ENCODE assay signal across 31 cellular contexts in genomic region chr13:69566104-69566716, GRCh38.
"Had no signal": no experiment of that assay in that cellular context is flagged by ENCODE, and none has a peak within 500 bp of the region (broad histone marks: within the 10 kb centered on the region; RNA-seq: fewer than 3 reads in every experiment).

No MANE protein-coding gene starts in this region.

- H3K27me3 ChIP-seq: ascending aorta, body of pancreas, brain microvascular endothelial cell, breast epithelium had no signal

- H3K9me3 ChIP-seq: ascending aorta, body of pancreas, breast epithelium had no signal

- FAIRE-seq: colon had no signal

- H3K27ac ChIP-seq: ascending aorta, body of pancreas, brain microvascular endothelial cell, breast epithelium, WERI-Rb-1 had no signal

- H3K36me3 ChIP-seq: ascending aorta, brain microvascular endothelial cell, breast epithelium, WERI-Rb-1 had no signal

- H3K4me3 ChIP-seq: ascending aorta, body of pancreas, breast epithelium had no signal

- H3K4me1 ChIP-seq: ascending aorta, body of pancreas, breast epithelium had no signal

- DNase-seq: activated CD4-positive, alpha-beta memory T cell treated with anti-CD3 and anti-CD28 coated beads, Interleukin-2, amount 10 ng/mL, durations not matched to agents 7 days and 5 days; activated CD4-positive, alpha-beta T cell treated with anti-CD3 and anti-CD28 coated beads for 1 hour; activated CD4-positive, alpha-beta T cell treated with anti-CD3 and anti-CD28 coated beads for 48 hours; activated CD4-positive, alpha-beta T cell treated with anti-CD3 and anti-CD28 coated beads, Interleukin-2, amount 10 ng/mL, durations not matched to agents 7 days and 5 days; activated CD4-positive, alpha-beta T cell treated with anti-CD3 and anti-CD28 coated beads, Interleukin-2, amount 50 U/mL, for 48 hours; activated CD4-positive, CD25-positive, alpha-beta regulatory T cell; activated CD8-positive, alpha-beta memory T cell treated with anti-CD3 and anti-CD28 coated beads for 24 hours; activated CD8-positive, alpha-beta memory T cell treated with anti-CD3 and anti-CD28 coated beads, Interleukin-2, amount 10 ng/mL, durations not matched to agents 7 days and 5 days; activated CD8-positive, alpha-beta memory T cell treated with anti-CD3 and anti-CD28 coated beads, Interleukin-2, amount 50 U/mL, for 48 hours; activated CD8-positive, alpha-beta T cell treated with anti-CD3 and anti-CD28 coated beads, Interleukin-2, amount 10 ng/mL, durations not matched to agents 7 days and 5 days; activated effector memory CD4-positive, alpha-beta T cell treated with Interleukin-2 at 50 U/mL for 16 hours; activated gamma-delta T cell; activated naive CD4-positive, alpha-beta T cell treated with anti-CD3 and anti-CD28 coated beads, Interleukin-2, amount 10 ng/mL, durations not matched to agents 7 days and 5 days; activated naive CD4-positive, alpha-beta T cell treated with Interleukin-2 at 50 U/mL for 16 hours; activated naive CD8-positive, alpha-beta T cell treated with anti-CD3 and anti-CD28 coated beads, Interleukin-2, amount 10 ng/mL, durations not matched to agents 7 days and 5 days; activated naive CD8-positive, alpha-beta T cell treated with anti-CD3 and anti-CD28 coated beads, Interleukin-2, amount 50 U/mL, for 24 hours; activated T-cell treated with anti-CD3 and anti-CD28 coated beads, Interleukin-2, amount 50 U/mL, for 24 hours; activated T-cell treated with anti-CD3 and anti-CD28 coated beads, Interleukin-2, amount 50 U/mL, for 48 hours; amygdala; anterior cingulate cortex; body of pancreas; central memory CD4-positive, alpha-beta T cell; T-helper 17 cell; T1000 had no signal

- ATAC-seq: activated CD4-positive, alpha-beta T cell treated with anti-CD3 and anti-CD28 coated beads for 36 hours; activated CD4-positive, CD25-positive, alpha-beta regulatory T cell treated with anti-CD3 and anti-CD28 coated beads, Interleukin-2, amount 50 U/mL, for 24 hours; activated CD8-positive, alpha-beta memory T cell treated with anti-CD3 and anti-CD28 coated beads, Interleukin-2, amount 10 ng/mL, durations not matched to agents 7 days and 5 days; activated CD8-positive, alpha-beta T cell treated with anti-CD3 and anti-CD28 coated beads, Interleukin-2, amount 10 ng/mL, durations not matched to agents 7 days and 5 days; activated naive CD8-positive, alpha-beta T cell treated with anti-CD3 and anti-CD28 coated beads, Interleukin-2, amount 50 U/mL, for 24 hours; body of pancreas; T-helper 17 cell had no signal
